Comparison of ENCODE assay signal across 20 cellular contexts in the genomic region with DNA sequence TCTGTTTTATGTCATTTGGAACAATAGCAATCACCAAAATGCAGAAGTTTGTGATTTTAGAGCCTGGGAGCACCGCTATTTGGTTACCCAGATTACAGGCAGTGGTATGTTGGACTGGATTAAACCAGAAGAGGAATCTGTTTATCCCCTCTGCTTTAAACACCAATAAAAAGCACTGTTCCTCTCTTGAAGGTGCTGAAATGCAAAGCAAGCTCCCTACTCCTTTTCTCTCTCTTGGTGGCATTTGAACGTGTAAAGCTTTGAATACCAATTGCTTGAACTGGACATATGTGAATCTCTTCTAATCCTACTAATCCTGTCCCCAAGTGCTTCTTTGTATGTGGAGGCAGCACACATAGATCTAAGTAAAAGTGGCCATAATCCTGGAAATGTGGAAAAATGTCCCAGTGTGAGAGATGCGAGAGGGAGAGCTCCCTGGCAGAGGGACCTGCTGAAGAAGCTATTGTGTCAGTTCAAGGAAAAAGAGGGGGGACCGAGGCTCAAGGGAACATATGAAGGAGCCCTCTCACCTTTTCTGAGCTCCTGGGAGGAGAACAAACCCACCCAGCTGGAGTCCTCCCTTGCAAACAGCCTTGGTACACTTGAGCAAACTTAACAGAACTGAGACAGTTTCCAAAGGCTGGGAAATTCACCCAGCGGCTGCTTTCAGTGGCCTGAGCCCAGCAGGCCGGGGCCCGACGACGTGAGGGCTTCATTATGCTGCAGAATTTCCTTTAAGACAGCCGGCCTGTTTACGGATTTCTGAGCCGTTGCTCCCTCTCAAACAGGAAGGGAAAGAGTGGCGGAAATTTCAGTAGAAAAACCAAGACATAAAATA. TPM values are rescaled to one million over a fixed set of nuclear protein-coding genes. Genes with fewer than 3 reads are reported as not detected.
DNase-seq lines count a peak whose midpoint lies in the region; ATAC-seq, FAIRE-seq and TF ChIP-seq lines count a peak whose summit lies in the region.
"Had no signal": no experiment of that assay in that cellular context is flagged by ENCODE, and none has a peak within 500 bp of the region (broad histone marks: within the 10 kb centered on the region; RNA-seq: fewer than 3 reads in every experiment).

No MANE protein-coding gene starts in this region.

- H3K27ac ChIP-seq in BLaER1 treated with 17β-estradiol and CSF1 and Interleukin-3, amounts not matched to agents 10 nM and 100 nM, result no peak overlapping the region
- peak overlapping the region; percentile 7; the same call in 1 of the 2 replicates for H3K27ac ChIP-seq in HUES64 (ENCODE audit: low read depth, low read length)
- no peak overlapping the region for H3K27ac ChIP-seq in H1 (ENCODE audit: low read depth, low read length)
- no peak overlapping the region for H3K27ac ChIP-seq in mesendoderm (ENCODE audit: low read depth, low read length)
- H3K27ac ChIP-seq: PC-9 had no signal

- peak overlapping the region in 9 of 11 experiments; percentile 9 to 56 (median 47); a peak in 15 of 22 replicates for H3K4me2 ChIP-seq in BLaER1 treated with 17β-estradiol and CSF1 and Interleukin-3, amounts not matched to agents 10 nM and 100 nM
- peak overlapping the region; percentile 56 to 62 for H3K4me2 ChIP-seq in H1 (ENCODE audit: insufficient read depth in 1 of 2, low read depth in 2 of 2, low read length in 2 of 2)
- H3K4me2 ChIP-seq in mesendoderm (ENCODE audit: low read length), result no peak overlapping the region
- H3K4me2 ChIP-seq: PC-9 had no signal

- peaks cover 0 to 9% (median 3%) of the 10 kb centered on the region in 10 experiments; a peak in 7 of 20 replicates for H3K4me1 ChIP-seq in BLaER1 treated with 17β-estradiol and CSF1 and Interleukin-3, amounts not matched to agents 10 nM and 100 nM
- peaks cover 24% of the 10 kb centered on the region for H3K4me1 ChIP-seq in HUES64 (ENCODE audit: insufficient read depth, low read length)
- peaks cover 3 to 12% (median 8%) of the 10 kb centered on the region in 4 experiments; a peak in 3 of 7 replicates for H3K4me1 ChIP-seq in H1 (replicated peaks in 1 of 4; ENCODE audit: control insufficient read depth in 3 of 4, insufficient read depth in 4 of 4, low read length in 3 of 4)
- H3K4me1 ChIP-seq in mesendoderm (ENCODE audit: control insufficient read depth, low read depth, low read length), result peaks cover 1% of the 10 kb centered on the region

- TF ChIP-seq RAD21 in H1 (IDR thresholded peaks at IDR 0.05 in 1 of 2, conservative IDR thresholded peaks at IDR 0.05 in 1 of 2; ENCODE audit: low read depth in 2 of 2, low read length in 2 of 2), result no peak

- no peak for TF ChIP-seq POLR2A in H1 (IDR thresholded peaks at IDR 0.05; ENCODE audit: control extremely low read depth in 1 of 2, low read depth in 2 of 2, low read length in 2 of 2)

- POLR2A ChIA-PET in H1 (lab: Charles Lee; ENCODE audit: partially characterized antibody), result interaction anchor here (0.8 kb wide), 1 partner anchor 19 kb away, joined by 3 read pairs; a partner anchor contains a TSS

- DNase-seq in H1 (ENCODE audit: low read depth in 1 of 2, low spot score in 2 of 2), result peak in 1 of 2 experiments; percentile 62
- peak; percentile 46 for DNase-seq in mesendoderm
- no peak for DNase-seq in GM03348 (ENCODE audit: low spot score)
- no peak for DNase-seq in NCI-H446 (lab: John Stamatoyannopoulos, UW)
- DNase-seq in inferior parietal cortex (ENCODE audit: extremely low spot score), result no peak
- DNase-seq: Calu3; CD4-positive, CD25-positive, alpha-beta regulatory T cell; DMS79; GDM1; GOT3; NCI-H1417 treated with DMSO at 0.1 percent for 48 hours; NCI-H2029; NCI-H69; PC-9 had no signal

- 14% methylated on average over 13 of the region's 13 CpGs for WGBS in HUES64
- 25% methylated on average over 13 of the region's 13 CpGs; no CpG with 5 or more reads in 1 of the 2 experiments for WGBS in H1 (ENCODE audit: extremely low coverage in 1 of 2, insufficient coverage in 1 of 2, insufficient read length in 1 of 2, insufficient replicate concordance in 2 of 2, low coverage in 1 of 2, low lambda C conversion rate in 2 of 2, missing lambda C conversion rate in 1 of 2), 2 experiments
- WGBS in mesendoderm (ENCODE audit: extremely low coverage, insufficient coverage, low lambda C conversion rate), result no CpG with 5 or more reads among the region's 13 CpGs

- no peaks in the 10 kb centered on the region for H3K79me2 ChIP-seq in H1 (ENCODE audit: control insufficient read depth in 1 of 2, insufficient read depth in 2 of 2, low read length in 2 of 2)
- no peaks in the 10 kb centered on the region for H3K79me2 ChIP-seq in mesendoderm (ENCODE audit: control insufficient read depth, insufficient read depth, low read length)

- H2BK20ac ChIP-seq in H1 (ENCODE audit: low read length), result 0 out of 2 replicates have a peak overlapping the region, but pooled peaks have one; percentile 6

- no peak overlapping the region for H2AK5ac ChIP-seq in H1 (ENCODE audit: low read depth, low read length)
- H2AK5ac ChIP-seq in mesendoderm (ENCODE audit: low read length), result no peak overlapping the region

- no peak overlapping the region for H3K23ac ChIP-seq in H1 (ENCODE audit: insufficient read length)
- no peak overlapping the region for H3K23ac ChIP-seq in mesendoderm (ENCODE audit: low read length)

- peak; percentile 60 for FAIRE-seq in H1 (lab: Jason Lieb, UNC)
- FAIRE-seq: A204.1 had no signal

- H3K4ac ChIP-seq in H1 (replicated peaks; ENCODE audit: insufficient read length, low read depth, low read length), result no peak overlapping the region
- no peak overlapping the region for H3K4ac ChIP-seq in mesendoderm (ENCODE audit: low read depth, low read length)

- TF ChIP-seq CTCF in H1 (IDR thresholded peaks at IDR 0.05; ENCODE audit: control extremely low read depth in 1 of 3, insufficient read depth in 1 of 3, low read depth in 1 of 3, low read length in 3 of 3), result no peak

- H3K4me3 ChIP-seq in BLaER1 treated with 17β-estradiol and CSF1 and Interleukin-3, amounts not matched to agents 10 nM and 100 nM, result no peak overlapping the region
- H3K4me3 ChIP-seq in HUES64 (ENCODE audit: low read length) (peak overlapping the region; percentile 20), H1 (ENCODE audit: extremely low read depth in 1 of 4, insufficient read depth in 2 of 4, low read depth in 3 of 4, low read length in 4 of 4) (peak overlapping the region in 2 of 4 experiments; percentile 6 to 25; a peak in 3 of 8 replicates), mesendoderm (ENCODE audit: low read length) (no peak overlapping the region)
- H3K4me3 ChIP-seq: PC-9 had no signal

- H3K36me3 ChIP-seq in BLaER1 treated with 17β-estradiol and CSF1 and Interleukin-3, amounts not matched to agents 10 nM and 100 nM, result no peaks in the 10 kb centered on the region
- H3K36me3 ChIP-seq in HUES64 (ENCODE audit: insufficient read depth, low read length) (no peaks in the 10 kb centered on the region), H1 (ENCODE audit: control insufficient read depth in 2 of 4, insufficient read depth in 4 of 4, low read length in 3 of 4) (no peaks in the 10 kb centered on the region), mesendoderm (ENCODE audit: control insufficient read depth, insufficient read depth, low read length) (no peaks in the 10 kb centered on the region)

- H3K14ac ChIP-seq in H1 (ENCODE audit: insufficient read length), result no peak overlapping the region

- peak overlapping the region; percentile 35; the same call in 1 of the 2 replicates for H3K18ac ChIP-seq in H1 (ENCODE audit: extremely low read depth, low read length)
- no peak overlapping the region for H3K18ac ChIP-seq in mesendoderm (ENCODE audit: low read length)

- CTCF ChIA-PET in H1 (lab: Charles Lee; ENCODE audit: partially characterized antibody), result interaction anchor here (0.9 to 1.7 kb wide), 10 partner anchors 9 to 127 kb away, joined by 3 to 15 read pairs (median 4); no protein-coding TSS in a partner anchor

- H2BK15ac ChIP-seq in H1 (ENCODE audit: low read length) (no peak overlapping the region; the same call in 1 of the 2 replicates), mesendoderm (replicated peaks; ENCODE audit: low read depth) (no peak overlapping the region)

- H3K23me2 ChIP-seq in H1 (ENCODE audit: low read depth, low read length), result no peaks in the 10 kb centered on the region

- no peaks in the 10 kb centered on the region for H4K20me1 ChIP-seq in BLaER1 treated with 17β-estradiol and CSF1 and Interleukin-3, amounts not matched to agents 10 nM and 100 nM
- no peaks in the 10 kb centered on the region for H4K20me1 ChIP-seq in H1 (replicated peaks in 1 of 2; ENCODE audit: control insufficient read depth in 1 of 2, insufficient read depth in 2 of 2, low read length in 2 of 2)

- H4K8ac ChIP-seq in H1 (ENCODE audit: extremely low read depth, insufficient read depth, low read length) (no peak overlapping the region), mesendoderm (ENCODE audit: low read depth, low read length) (no peak overlapping the region)

- H3K9me3 ChIP-seq in BLaER1 treated with 17β-estradiol and CSF1 and Interleukin-3, amounts not matched to agents 10 nM and 100 nM (replicated peaks in 1 of 11), result peaks cover 7 to 26% (median 19%) of the 10 kb centered on the region in 11 experiments
- H3K9me3 ChIP-seq in HUES64 (ENCODE audit: insufficient read depth, low read depth, low read length), result no peaks in the 10 kb centered on the region
- H3K9me3 ChIP-seq in H1 (ENCODE audit: insufficient read depth in 2 of 2, low read depth in 1 of 2, low read length in 1 of 2), result no peaks in the 10 kb centered on the region

- no peak overlapping the region for H3K9ac ChIP-seq in BLaER1 treated with 17β-estradiol and CSF1 and Interleukin-3, amounts not matched to agents 10 nM and 100 nM
- H3K9ac ChIP-seq in HUES64 (ENCODE audit: low read depth, low read length), result no peak overlapping the region
- no peak overlapping the region for H3K9ac ChIP-seq in H1 (replicated peaks in 1 of 4; ENCODE audit: extremely low read depth in 1 of 4, low read depth in 3 of 4, low read length in 3 of 4)
- H3K9ac ChIP-seq in mesendoderm (ENCODE audit: low read length), result no peak overlapping the region

- 0 out of 2 replicates have a peak overlapping the region, but pooled peaks have one; percentile 3 for H2BK12ac ChIP-seq in H1 (ENCODE audit: low read depth, low read length)

- no peak overlapping the region for H4K91ac ChIP-seq in H1 (replicated peaks; ENCODE audit: insufficient read length, low read length)

- ATAC-seq in GM18873 (IDR thresholded peaks at IDR 0.05; ENCODE audit: low FRiP score, unreplicated experiment), result no peak

- H3K56ac ChIP-seq in H1 (replicated peaks; ENCODE audit: insufficient read length, low read depth, low read length) (no peak overlapping the region), mesendoderm (ENCODE audit: low read length) (no peak overlapping the region)

- no peak overlapping the region for H4K5ac ChIP-seq in H1 (ENCODE audit: insufficient read length, low read depth, low read length)
- no peak overlapping the region for H4K5ac ChIP-seq in mesendoderm (ENCODE audit: low read length)

- 0 out of 2 replicates have a peak overlapping the region, but pooled peaks have one; percentile 29 for H2AFZ ChIP-seq in H1 (ENCODE audit: low read length)
- H2AFZ ChIP-seq: PC-9 had no signal

- no peak for TF ChIP-seq EP300 in H1 (IDR thresholded peaks at IDR 0.05; ENCODE audit: borderline replicate concordance in 1 of 2, low read depth in 2 of 2, low read length in 2 of 2)

- peaks cover 0 to 12% (median 0%) of the 10 kb centered on the region in 11 experiments; a peak in 3 of 22 replicates for H3K27me3 ChIP-seq in BLaER1 treated with 17β-estradiol and CSF1 and Interleukin-3, amounts not matched to agents 10 nM and 100 nM
- H3K27me3 ChIP-seq in HUES64 (ENCODE audit: insufficient read depth, low read length) (peaks cover 50% of the 10 kb centered on the region), H1 (replicated peaks in 1 of 4; ENCODE audit: control insufficient read depth in 3 of 4, extremely low read depth in 1 of 4, insufficient read depth in 3 of 4, low read length in 3 of 4) (peaks cover 0 to 3% (median 0%) of the 10 kb centered on the region in 4 experiments; a peak in 3 of 7 replicates), mesendoderm (ENCODE audit: insufficient read depth, low read length, poor library complexity) (no peaks in the 10 kb centered on the region)

- H2BK120ac ChIP-seq in H1 (replicated peaks; ENCODE audit: low read depth, low read length) (no peak overlapping the region), mesendoderm (ENCODE audit: low read depth, low read length) (no peak overlapping the region)

- no peak overlapping the region; the same call in 1 of the 2 replicates for H2BK5ac ChIP-seq in H1 (ENCODE audit: low read depth, low read length)
- H2BK5ac ChIP-seq in mesendoderm (ENCODE audit: low read length), result no peak overlapping the region

- H3K79me1 ChIP-seq in H1 (ENCODE audit: low read depth, low read length) (no peaks in the 10 kb centered on the region), mesendoderm (ENCODE audit: low read length) (no peaks in the 10 kb centered on the region)

RNA-seq across cellular contexts. Expression of a gene that starts 18.8 kb away (rescaled TPM):
- 3.9 TPM for polyA plus RNA-seq in HUES64 (2013, experiment 1 of 2)
- 2.3 TPM for polyA plus RNA-seq in HUES64 (2013, experiment 2 of 2)
- 0.60 and 0.77 TPM in 2 replicates for total RNA-seq in H1 (2021; fragmentation: NEBNext Ultra II Directional; extraction: Animal tissue kit (Norgen Biotek cat#: 25700))
- 1.3 and 1.4 TPM in 2 replicates for polyA plus RNA-seq in H1 (2011; rRNA removed)
- 0.70 TPM for polyA plus RNA-seq in H1 (2011; cell fraction: cytosol; rRNA removed)
- 0.67 TPM for polyA plus RNA-seq in H1 (2011; cell fraction: nucleus; rRNA removed)
- 0.74 to 0.88 TPM (median 0.79 TPM) in 4 replicates for polyA plus RNA-seq in H1 (2012, experiment 1 of 2)
- 0.62 TPM for polyA plus RNA-seq in H1 (2012, experiment 2 of 2)
- 0.14 TPM for polyA plus RNA-seq in H1 (2013, experiment 1 of 2)
- 0.26 TPM for polyA plus RNA-seq in H1 (2013, experiment 2 of 2)
- polyA minus RNA-seq in H1 (2011; rRNA and poly(A)+ RNA removed), result 0.27 and 0.38 TPM in 2 replicates
- polyA minus RNA-seq in H1 (2011; cell fraction: cytosol; rRNA and poly(A)+ RNA removed), result 0.51 TPM
- polyA minus RNA-seq in H1 (2011; cell fraction: nucleus; rRNA and poly(A)+ RNA removed), result 1.2 TPM
- polyA plus RNA-seq in mesendoderm (2013, experiment 1 of 2), result 0.14 TPM
- 0.06 TPM for polyA plus RNA-seq in mesendoderm (2013, experiment 2 of 2)
- total RNA-seq: Calu3; CD4-positive, CD25-positive, alpha-beta regulatory T cell; PC-9; SK-MEL-5 had no signal
- polyA plus RNA-seq: CD4-positive, CD25-positive, alpha-beta regulatory T cell; IgD-negative memory B cell had no signal
